Comparison of ENCODE assay signal across 34 cellular contexts in the genomic region with DNA sequence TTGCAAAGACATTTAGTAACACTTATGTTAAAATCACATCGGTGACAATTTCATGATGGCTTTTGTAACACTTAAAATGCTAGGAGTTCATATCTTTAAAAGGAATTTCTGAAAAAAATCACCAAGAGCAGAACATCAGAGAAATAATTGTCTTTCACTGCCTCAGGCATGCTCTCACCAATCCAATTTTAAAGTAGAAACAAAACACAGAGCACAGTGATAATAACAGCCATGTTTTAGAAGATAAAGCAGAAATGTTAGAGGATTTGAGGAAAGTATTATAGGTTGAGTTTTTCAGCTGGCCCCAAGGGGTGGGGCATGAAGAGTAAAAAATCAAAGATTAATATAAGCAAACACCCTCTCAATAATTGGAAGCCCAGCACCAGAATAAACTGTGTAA.
"Had no signal": no experiment of that assay in that cellular context is flagged by ENCODE, and none has a peak within 500 bp of the region (broad histone marks: within the 10 kb centered on the region; RNA-seq: fewer than 3 reads in every experiment).

No MANE protein-coding gene starts in this region.

- H3K27ac ChIP-seq: KMS-11 had no signal

- H3K27me3 ChIP-seq: MG63 had no signal

- DNase-seq: Karpas-422, Kasumi-1, MG63, MM.1S, MV-4-11, NCI-H1048, NCI-H1092, NCI-H1092 treated with DMSO at 0.1 percent for 48 hours, NCI-H1105, NCI-H1105 treated with DMSO at 0.1 percent for 48 hours, NCI-H1417 treated with DMSO at 0.1 percent for 48 hours, NCI-H1436, NCI-H1436 treated with DMSO at 0.1 percent for 48 hours, NCI-H146, NCI-H1694, NCI-H1694 treated with DMSO at 0.1 percent for 48 hours, NCI-H187, NCI-H187 treated with DMSO at 0.1 percent for 48 hours, NCI-H1930, NCI-H2029, NCI-H2029 treated with DMSO at 0.1 percent for 48 hours, NCI-H2081, NCI-H2081 treated with DMSO at 0.1 percent for 48 hours, NCI-H2107, NCI-H2171, NCI-H2171 treated with DMSO at 0.1 percent for 48 hours, NCI-H2227 treated with DMSO at 0.1 percent for 48 hours, NCI-H226, NCI-H345, NCI-H446, NCI-H446 treated with DMSO at 0.1 percent for 48 hours, NCI-H510A, NCI-H510A treated with DMSO at 0.1 percent for 48 hours had no signal

- H3K9me3 ChIP-seq: MG63 had no signal

- H3K4me3 ChIP-seq: MG63 had no signal

- H3K9ac ChIP-seq: KMS-11 had no signal

- H3K4me2 ChIP-seq: KMS-11 had no signal

- H3K36me3 ChIP-seq: MG63 had no signal
